ENCODE assay signal across 18 cellular contexts in the genomic region with DNA sequence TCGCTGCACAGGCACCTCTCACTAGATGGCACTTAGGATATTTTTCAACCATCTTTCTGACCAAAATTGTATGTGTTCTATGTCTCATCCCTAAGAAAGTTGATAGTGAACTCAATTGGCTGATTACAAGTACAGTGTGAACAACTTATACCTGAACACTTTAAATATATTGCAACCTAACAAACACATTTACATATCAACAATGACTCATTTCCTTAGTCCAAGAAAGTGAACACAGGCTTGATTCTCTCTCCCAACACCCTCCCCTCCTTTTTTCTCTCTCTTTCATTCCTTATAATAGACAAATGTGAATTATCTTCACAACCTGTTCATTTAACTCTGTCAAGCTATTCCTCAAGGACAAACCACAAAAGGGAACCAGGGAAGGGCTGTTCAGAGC.
DNase-seq lines count a peak whose midpoint lies in the region; ATAC-seq and TF ChIP-seq lines count a peak whose summit lies in the region.
"Had no signal": no experiment of that assay in that cellular context is flagged by ENCODE, and none has a peak within 500 bp of the region (broad histone marks: within the 10 kb centered on the region; RNA-seq: fewer than 3 reads in every experiment).

No MANE protein-coding gene starts in this region.

- no peaks in the 10 kb centered on the region for H4K20me1 ChIP-seq in mammary epithelial cell (ENCODE audit: insufficient read depth, low read length)

- H2AFZ ChIP-seq in mammary epithelial cell (ENCODE audit: low read depth, low read length): no peak overlapping the region

- 100% methylated on average over 1 of the region's 1 CpG for WGBS in mammary epithelial cell (ENCODE audit: low coverage, missing lambda C conversion rate)

- H3K79me2 ChIP-seq in mammary epithelial cell (ENCODE audit: insufficient read depth, low read length): no peaks in the 10 kb centered on the region

- CTCF ChIA-PET in mammary epithelial cell (lab: Charles Lee; ENCODE audit: low non-redundant PET): interaction anchor here (0.9 kb wide), 1 partner anchor 190 kb away, joined by 3 read pairs; no protein-coding TSS in a partner anchor

- no peak for TF ChIP-seq CTCF in mammary epithelial cell (conservative IDR thresholded peaks at IDR 0.05 in 1 of 2, IDR thresholded peaks at IDR 0.05 in 1 of 2; ENCODE audit: extremely low read depth in 1 of 2, insufficient read depth in 1 of 2, low read depth in 1 of 2, low read length in 2 of 2)
- no peak for TF ChIP-seq CTCF in breast epithelium (IDR thresholded peaks at IDR 0.05)

- intact Hi-C loops in mammary epithelial cell (cut with micrococcal nuclease) (no loop called here), breast epithelium (cut with DNase I; ENCODE audit: low total_unique reads) (no loop called here)

- BruUV-seq in mammary epithelial cell (replicated peaks; lab: Mats Ljungman, UMichigan): no TSS peak

- H3K36me3 ChIP-seq in mammary epithelial cell (ENCODE audit: insufficient read depth, low read length): no peaks in the 10 kb centered on the region
- no peaks in the 10 kb centered on the region for H3K36me3 ChIP-seq in breast epithelium
- H3K36me3 ChIP-seq in SJCRH30: no peaks in the 10 kb centered on the region
- H3K36me3 ChIP-seq: MG63 had no signal

- H3K27ac ChIP-seq in mammary epithelial cell (ENCODE audit: insufficient read depth, low read depth, low read length): no peak overlapping the region
- H3K27ac ChIP-seq in breast epithelium: no peak overlapping the region
- no peak overlapping the region for H3K27ac ChIP-seq in SJCRH30
- H3K27ac ChIP-seq: 22Rv1 had no signal

- TF ChIP-seq POLR2A in breast epithelium (IDR thresholded peaks at IDR 0.05): no peak

- DNase-seq in mammary epithelial cell (no peak), breast epithelium (ENCODE audit: low spot score in 2 of 2) (no peak), OCI-M1 (lab: John Stamatoyannopoulos, UW) (peak; percentile 33), renal cortical epithelial cell (ENCODE audit: low read depth) (peak; percentile 51), SKM-1 treated with dmso at 0.1 percent for 144 hours (lab: John Stamatoyannopoulos, UW; ENCODE audit: unreplicated experiment) (no peak), SJCRH30 (no peak)
- DNase-seq: CD8-positive, alpha-beta memory T cell; DND-41; GF-D8; H9; MG63; NCI-H1092 treated with DMSO at 0.1 percent for 48 hours; NCI-H1694; NCI-H510A treated with DMSO at 0.1 percent for 48 hours; SIG-M5 had no signal

- ATAC-seq in HG02885 (IDR thresholded peaks at IDR 0.05; ENCODE audit: poor library complexity, unreplicated experiment): peak; percentile 22
- ATAC-seq in HG03378 (IDR thresholded peaks at IDR 0.05; ENCODE audit: unreplicated experiment): no peak

- H3K4me1 ChIP-seq in mammary epithelial cell (ENCODE audit: insufficient read depth, low read length) (peaks cover 4% of the 10 kb centered on the region), breast epithelium (no peaks in the 10 kb centered on the region), SJCRH30 (no peaks in the 10 kb centered on the region)

- H3K9me3 ChIP-seq in mammary epithelial cell (replicated peaks; ENCODE audit: insufficient read depth, low read length): no peaks in the 10 kb centered on the region
- no peaks in the 10 kb centered on the region for H3K9me3 ChIP-seq in breast epithelium
- H3K9me3 ChIP-seq in SJCRH30 (replicated peaks): 0 out of 2 replicates have a peak, but pooled peaks cover 3% of the 10 kb centered on the region
- H3K9me3 ChIP-seq: MG63 had no signal

- H3K4me2 ChIP-seq in mammary epithelial cell (ENCODE audit: insufficient read depth, low read depth, low read length): peak overlapping the region; percentile 25

- H3K9ac ChIP-seq in mammary epithelial cell (ENCODE audit: insufficient read depth, low read length): no peak overlapping the region

- dilution Hi-C loops in mammary epithelial cell (cut with HindIII; ENCODE audit: low sequenced_read_pairs): no loop called here

- H3K4me3 ChIP-seq in mammary epithelial cell (replicated peaks in 1 of 3; ENCODE audit: insufficient read depth in 1 of 3, low read depth in 2 of 3, low read length in 3 of 3) (no peak overlapping the region), breast epithelium (no peak overlapping the region), SJCRH30 (no peak overlapping the region)
- H3K4me3 ChIP-seq: MG63 had no signal

- no peaks in the 10 kb centered on the region for H3K27me3 ChIP-seq in mammary epithelial cell (ENCODE audit: insufficient read depth, low read length)
- H3K27me3 ChIP-seq in breast epithelium: no peaks in the 10 kb centered on the region
- no peaks in the 10 kb centered on the region for H3K27me3 ChIP-seq in SJCRH30
- H3K27me3 ChIP-seq: MG63 had no signal

- in situ Hi-C loops in mammary epithelial cell (cut with MboI; ENCODE audit: low sequenced_read_pairs in 2 of 2): no loop called here

Comparison
In these comparisons a context has a peak if more than half of its experiments do, and no peak if none do; other contexts are left out.
1. DNase-seq: peak in OCI-M1 (single experiment) and renal cortical epithelial cell (single experiment); none in mammary epithelial cell (single experiment), breast epithelium (0 of 2), SKM-1 treated with dmso at 0.1 percent for 144 hours (single experiment) and SJCRH30 (0 of 2).